In the genomic region with DNA sequence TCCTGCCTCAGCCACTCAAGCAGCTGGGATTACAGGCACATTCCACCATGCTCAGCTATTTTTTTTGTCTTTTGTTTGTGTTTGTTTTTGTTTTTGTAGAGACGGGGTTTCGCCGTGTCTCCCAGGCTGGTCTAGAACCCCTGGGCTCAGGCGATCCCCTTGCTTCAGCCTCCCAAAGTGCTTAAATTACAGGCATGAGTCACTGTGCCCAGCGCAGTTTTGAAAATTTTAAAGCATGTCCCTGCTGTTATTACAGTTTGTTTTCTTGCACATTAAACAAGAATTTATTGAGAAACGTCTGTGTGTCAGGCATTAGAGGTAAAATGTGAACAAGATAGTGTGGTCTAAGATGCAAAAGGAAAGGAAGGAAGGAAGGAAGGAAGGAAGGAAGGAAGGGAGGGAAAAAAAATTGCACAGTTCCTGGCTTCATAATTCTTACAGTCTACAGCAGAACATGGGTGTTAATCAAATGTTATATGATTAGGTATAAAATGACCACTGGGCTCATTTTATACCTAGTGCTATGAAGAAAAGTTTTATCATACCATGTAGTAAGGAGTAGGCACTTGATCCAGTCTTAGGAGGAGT, we compare ENCODE assay signal across 1 cellular context.
TF ChIP-seq lines count a peak whose summit lies in the region.

No MANE protein-coding gene starts in this region.

TF ChIP-seq in WTC11, 78 proteins besides CTCF, POLR2A, EP300 and RAD21 (continued from another document):
- TF ChIP-seq, protein P1, sequence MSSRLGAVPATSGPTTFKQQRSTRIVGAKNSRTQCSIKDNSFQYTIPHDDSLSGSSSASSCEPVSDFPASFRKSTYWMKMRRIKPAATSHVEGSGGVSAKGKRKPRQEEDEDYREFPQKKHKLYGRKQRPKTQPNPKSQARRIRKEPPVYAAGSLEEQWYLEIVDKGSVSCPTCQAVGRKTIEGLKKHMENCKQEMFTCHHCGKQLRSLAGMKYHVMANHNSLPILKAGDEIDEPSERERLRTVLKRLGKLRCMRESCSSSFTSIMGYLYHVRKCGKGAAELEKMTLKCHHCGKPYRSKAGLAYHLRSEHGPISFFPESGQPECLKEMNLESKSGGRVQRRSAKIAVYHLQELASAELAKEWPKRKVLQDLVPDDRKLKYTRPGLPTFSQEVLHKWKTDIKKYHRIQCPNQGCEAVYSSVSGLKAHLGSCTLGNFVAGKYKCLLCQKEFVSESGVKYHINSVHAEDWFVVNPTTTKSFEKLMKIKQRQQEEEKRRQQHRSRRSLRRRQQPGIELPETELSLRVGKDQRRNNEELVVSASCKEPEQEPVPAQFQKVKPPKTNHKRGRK (CRISPR knock-in tag; IDR thresholded peaks at IDR 0.05; ENCODE audit: borderline replicate concordance), result no peak
- no peak for TF ChIP-seq NR3C1 (CRISPR knock-in tag; conservative IDR thresholded peaks at IDR 0.05; ENCODE audit: low read depth)
